In the genomic region with DNA sequence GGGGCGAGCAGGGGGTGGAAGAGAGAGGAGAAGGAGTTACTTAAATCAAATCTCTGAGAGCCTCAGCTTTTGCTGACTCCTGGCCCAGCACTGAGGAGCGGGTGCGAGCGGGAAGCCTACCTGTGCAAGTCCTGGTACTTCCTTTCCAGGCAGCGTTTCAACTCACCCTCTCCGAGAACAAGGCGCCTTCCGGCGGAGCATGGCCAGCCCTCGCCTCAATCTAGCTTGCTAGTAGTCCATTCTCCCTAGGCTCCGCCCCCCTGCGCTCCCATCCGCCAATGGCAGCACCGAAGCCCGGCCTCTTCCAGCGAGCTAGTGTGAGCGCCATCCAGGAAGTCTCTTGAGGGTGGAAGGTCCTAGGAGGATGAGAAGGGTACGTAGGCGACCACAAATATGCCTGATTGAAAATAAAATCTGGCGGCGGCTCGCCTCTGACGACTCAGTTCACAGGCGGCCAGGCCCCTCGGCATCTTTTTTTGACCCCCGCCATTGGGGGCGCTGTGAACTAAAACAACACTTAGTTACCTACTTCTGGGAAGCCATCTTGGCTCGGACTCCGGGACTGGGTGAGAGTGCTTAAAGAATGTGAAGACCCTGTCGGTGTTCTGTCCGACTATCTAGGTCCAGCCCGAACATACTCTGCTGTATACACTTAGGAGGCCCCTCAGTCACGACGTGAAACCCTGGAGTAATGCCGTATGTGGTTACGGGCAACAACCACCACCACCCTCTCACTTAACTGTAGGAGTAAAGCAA, we compare ENCODE assay signal across 1 cellular context.
A peak's percentile ranks its signal among the peaks of the same experiment; 100 is the strongest.
TF ChIP-seq lines count a peak whose summit lies in the region.

TSS of gene CHD8 (minus strand) at position 212 of the 756 bp plus-strand sequence. CDS start 24,480 bp downstream, outside the sequence.

TF ChIP-seq in H1, 55 proteins besides CTCF, POLR2A, EP300 and RAD21 (continued from another document):
- TF ChIP-seq, protein P1, sequence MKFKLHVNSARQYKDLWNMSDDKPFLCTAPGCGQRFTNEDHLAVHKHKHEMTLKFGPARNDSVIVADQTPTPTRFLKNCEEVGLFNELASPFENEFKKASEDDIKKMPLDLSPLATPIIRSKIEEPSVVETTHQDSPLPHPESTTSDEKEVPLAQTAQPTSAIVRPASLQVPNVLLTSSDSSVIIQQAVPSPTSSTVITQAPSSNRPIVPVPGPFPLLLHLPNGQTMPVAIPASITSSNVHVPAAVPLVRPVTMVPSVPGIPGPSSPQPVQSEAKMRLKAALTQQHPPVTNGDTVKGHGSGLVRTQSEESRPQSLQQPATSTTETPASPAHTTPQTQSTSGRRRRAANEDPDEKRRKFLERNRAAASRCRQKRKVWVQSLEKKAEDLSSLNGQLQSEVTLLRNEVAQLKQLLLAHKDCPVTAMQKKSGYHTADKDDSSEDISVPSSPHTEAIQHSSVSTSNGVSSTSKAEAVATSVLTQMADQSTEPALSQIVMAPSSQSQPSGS (IDR thresholded peaks at IDR 0.05; ENCODE audit: low read length): no peak
- TF ChIP-seq NANOG (IDR thresholded peaks at IDR 0.05; ENCODE audit: insufficient read depth, low read depth, low read length, poor library complexity, severe bottlenecking) (no peak), POU5F1 (IDR thresholded peaks at IDR 0.05; ENCODE audit: low read depth, low read length) (no peak), RXRA (IDR thresholded peaks at IDR 0.05; ENCODE audit: insufficient read depth, low read depth, low read length) (no peak), CHD1 (IDR thresholded peaks at IDR 0.05; ENCODE audit: low read depth, low read length) (no peak), BRCA1 (IDR thresholded peaks at IDR 0.05; ENCODE audit: low read depth, low read length) (no peak), TBP (IDR thresholded peaks at IDR 0.05; ENCODE audit: low read depth, low read length) (peak; percentile 77)
